In genomic region chr3:127629462-127630403, GRCh38 we compare ENCODE assay signal across 9 cellular contexts. TPM values are rescaled to one million over a fixed set of nuclear protein-coding genes. Genes with fewer than 3 reads are reported as not detected.
DNase-seq lines count a peak whose midpoint lies in the region; ATAC-seq, FAIRE-seq and TF ChIP-seq lines count a peak whose summit lies in the region.
"Had no signal": no experiment of that assay in that cellular context is flagged by ENCODE, and none has a peak within 500 bp of the region (broad histone marks: within the 10 kb centered on the region; RNA-seq: fewer than 3 reads in every experiment).

No MANE protein-coding gene starts in this region.

- dilution Hi-C loops in endothelial cell of umbilical vein (cut with MboI; ENCODE audit: extremely low pct_ligation_motif_present, low sequenced_read_pairs): no loop called here

- H3K79me1 ChIP-seq in neuronal stem cell (ENCODE audit: low read depth, low read length): peaks cover 5% of the 10 kb centered on the region

- no peaks in the 10 kb centered on the region for H3K9me1 ChIP-seq in endothelial cell of umbilical vein (replicated peaks; ENCODE audit: control insufficient read depth, extremely low read depth, insufficient read depth, low read length)

- H3K36me3 ChIP-seq in endothelial cell of umbilical vein (ENCODE audit: control insufficient read depth in 2 of 2, extremely low read depth in 1 of 2, insufficient read depth in 2 of 2, low read length in 2 of 2) (no peaks in the 10 kb centered on the region), neuronal stem cell (replicated peaks in 1 of 2; ENCODE audit: control insufficient read depth in 2 of 2, insufficient read depth in 2 of 2, low read length in 2 of 2) (no peaks in the 10 kb centered on the region), uterus (no peaks in the 10 kb centered on the region)

- H3K9ac ChIP-seq in endothelial cell of umbilical vein (replicated peaks; ENCODE audit: extremely low read depth, insufficient read depth, low read length): peak overlapping the region; percentile 7
- H3K9ac ChIP-seq in neuronal stem cell (ENCODE audit: low read depth, low read length, poor library complexity): peak overlapping the region; percentile 93
- H3K9ac ChIP-seq: KMS-11 had no signal

- no peaks in the 10 kb centered on the region for H3K79me2 ChIP-seq in endothelial cell of umbilical vein (ENCODE audit: control insufficient read depth, insufficient read depth, low read length)

- intact Hi-C loops in endothelial cell of umbilical vein (cut with micrococcal nuclease) (no loop called here), uterus (cut with DNase I; ENCODE audit: low total_unique reads) (no loop called here)

- no peak for TF ChIP-seq RAD21 in Ishikawa (IDR thresholded peaks at IDR 0.05; ENCODE audit: low read depth)

- H3K4me3 ChIP-seq in endothelial cell of umbilical vein (replicated peaks in 1 of 3; ENCODE audit: insufficient read depth in 1 of 3, low read depth in 1 of 3, low read length in 3 of 3) (peak overlapping the region in 2 of 3 experiments; percentile 13 to 38), neuronal stem cell (ENCODE audit: low read length in 2 of 2) (peak overlapping the region; percentile 60 to 81), uterus (peak overlapping the region; percentile 22 to 47)

- H3K9me3 ChIP-seq in endothelial cell of umbilical vein (replicated peaks; ENCODE audit: control insufficient read depth, insufficient read depth, low read length) (no peaks in the 10 kb centered on the region), neuronal stem cell (replicated peaks in 1 of 2; ENCODE audit: control insufficient read depth in 2 of 2, insufficient read depth in 1 of 2, low read depth in 1 of 2, low read length in 2 of 2) (peaks cover 3 to 4% of the 10 kb centered on the region in 2 donors), uterus (no peaks in the 10 kb centered on the region)

- FAIRE-seq in endothelial cell of umbilical vein (lab: Jason Lieb, UNC): no peak

- CTCF ChIA-PET in endothelial cell of umbilical vein (lab: Charles Lee): interaction anchor here (1.0 kb wide), 1 partner anchor 54 kb away, joined by 6 read pairs; no protein-coding TSS in a partner anchor

- BruUV-seq in endothelial cell of umbilical vein (replicated peaks; lab: Mats Ljungman, UMichigan): no TSS peak

- no peak for TF ChIP-seq POLR2A in endothelial cell of umbilical vein (IDR thresholded peaks at IDR 0.05; ENCODE audit: low read depth, low read length)
- no peak for TF ChIP-seq POLR2A in uterus (IDR thresholded peaks at IDR 0.05)

- no peak for TF ChIP-seq EP300 in Ishikawa (IDR thresholded peaks at IDR 0.05; ENCODE audit: borderline replicate concordance)

- H3K23ac ChIP-seq in neuronal stem cell (ENCODE audit: low read depth, low read length, poor library complexity): peak overlapping the region; percentile 83

- peak overlapping the region; percentile 78 for H2BK15ac ChIP-seq in neuronal stem cell (ENCODE audit: low read length)

- peaks cover 6% of the 10 kb centered on the region for H3K4me1 ChIP-seq in endothelial cell of umbilical vein (ENCODE audit: control insufficient read depth, extremely low read depth, insufficient read depth, low read length)
- peaks cover 11 to 15% of the 10 kb centered on the region in 2 donors for H3K4me1 ChIP-seq in neuronal stem cell (ENCODE audit: control insufficient read depth in 2 of 2, insufficient read depth in 1 of 2, low read depth in 1 of 2, low read length in 2 of 2)
- H3K4me1 ChIP-seq in uterus: peaks cover 0 to 8% of the 10 kb centered on the region in 2 donors

- H3K27me3 ChIP-seq in endothelial cell of umbilical vein (ENCODE audit: control insufficient read depth in 2 of 2, insufficient read depth in 2 of 2, low read length in 2 of 2) (peaks cover 32 to 35% of the 10 kb centered on the region in 2 experiments), neuronal stem cell (ENCODE audit: control insufficient read depth in 3 of 3, insufficient read depth in 3 of 3, low read depth in 1 of 3, low read length in 3 of 3) (peaks cover 2 to 20% (median 19%) of the 10 kb centered on the region in 3 experiments), uterus (peaks cover 0 to 4% of the 10 kb centered on the region in 2 donors)

- H2BK12ac ChIP-seq in neuronal stem cell (ENCODE audit: low read length): peak overlapping the region; percentile 60

- H4K8ac ChIP-seq in neuronal stem cell (ENCODE audit: low read depth, low read length): peak overlapping the region; percentile 54

- no CpG with 5 or more reads among the region's 65 CpGs for WGBS in neuronal stem cell (ENCODE audit: extremely low coverage in 2 of 2, insufficient read length in 2 of 2, insufficient replicate concordance in 1 of 2), 2 donors

- H3K4me2 ChIP-seq in endothelial cell of umbilical vein (ENCODE audit: insufficient read depth, low read length) (peak overlapping the region; percentile 24), neuronal stem cell (ENCODE audit: insufficient read depth, low read length, poor library complexity, severe bottlenecking) (peak overlapping the region; percentile 82)
- H3K4me2 ChIP-seq: KMS-11 had no signal

- no peaks in the 10 kb centered on the region for H4K20me1 ChIP-seq in endothelial cell of umbilical vein (replicated peaks; ENCODE audit: control insufficient read depth, extremely low read depth, insufficient read depth, low read length)

- H3K27ac ChIP-seq in endothelial cell of umbilical vein (ENCODE audit: insufficient read depth, low read depth, low read length): no peak overlapping the region
- no peak overlapping the region for H3K27ac ChIP-seq in neuronal stem cell (replicated peaks; ENCODE audit: low read length)
- no peak overlapping the region for H3K27ac ChIP-seq in uterus
- H3K27ac ChIP-seq: KMS-11 had no signal

- peak overlapping the region; percentile 98 for H3K14ac ChIP-seq in neuronal stem cell (ENCODE audit: low read length)

- ATAC-seq in HG03175 (IDR thresholded peaks at IDR 0.05; ENCODE audit: unreplicated experiment): no peak

- H2BK120ac ChIP-seq in neuronal stem cell (ENCODE audit: low read depth, low read length): peak overlapping the region; percentile 49

- peak overlapping the region; percentile 97 for H2AK5ac ChIP-seq in neuronal stem cell (ENCODE audit: low read depth, low read length)

- POLR2A ChIA-PET in endothelial cell of umbilical vein (lab: Charles Lee): no interaction called here

- peak overlapping the region; percentile 43 for H2AFZ ChIP-seq in endothelial cell of umbilical vein (ENCODE audit: low read depth, low read length)
- peak overlapping the region; percentile 90 for H2AFZ ChIP-seq in neuronal stem cell (ENCODE audit: low read length)

- peak; percentile 19 for DNase-seq in DMS153 treated with DMSO at 0.1 percent for 48 hours (lab: John Stamatoyannopoulos, UW; ENCODE audit: unreplicated experiment)
- DNase-seq in activated CD4-positive, alpha-beta T cell treated with anti-CD3 and anti-CD28 coated beads, Interleukin-2, amount 50 U/mL, for 4 hours: peak; percentile 62 to 71
- no peak for DNase-seq in endothelial cell of umbilical vein (ENCODE audit: low read depth, low spot score)
- no peak for DNase-seq in neuronal stem cell (ENCODE audit: low spot score)
- no peak for DNase-seq in uterus
- no peak for DNase-seq in NCI-H226

- peak overlapping the region; percentile 39 for H4K91ac ChIP-seq in neuronal stem cell (ENCODE audit: low read depth, low read length, poor library complexity)

- peak overlapping the region; percentile 96 for H3K18ac ChIP-seq in neuronal stem cell (ENCODE audit: low read length)

- H2BK5ac ChIP-seq in neuronal stem cell (ENCODE audit: low read length): no peak overlapping the region

- TF ChIP-seq CTCF in endothelial cell of umbilical vein (IDR thresholded peaks at IDR 0.05; ENCODE audit: extremely low read depth in 1 of 2, insufficient read depth in 1 of 2, low read depth in 1 of 2, low read length in 2 of 2) (no peak), uterus (IDR thresholded peaks at IDR 0.05) (no peak)

- peak overlapping the region; percentile 1 for H3K4ac ChIP-seq in neuronal stem cell (ENCODE audit: low read length)

RNA-seq across cellular contexts. Expression of gene PODXL2, which starts 0.7 kb away (rescaled TPM):
- total RNA-seq in endothelial cell of umbilical vein (5.3 and 6.5 TPM in 2 replicates), uterus (10 to 100 TPM in 1 of 4 donors, 1 to 10 TPM in 1, not detected in 2; 1.5 to 13.5 TPM)
- polyA plus RNA-seq in endothelial cell of umbilical vein: 5.5 and 8.1 TPM in 2 replicates
- polyA plus RNA-seq in endothelial cell of umbilical vein (2011; cell fraction: cytosol; rRNA removed): 4.2 and 5.6 TPM in 2 replicates
- polyA plus RNA-seq in endothelial cell of umbilical vein (2011; cell fraction: nucleus; rRNA removed): 3.3 and 3.7 TPM in 2 replicates
- polyA plus RNA-seq in endothelial cell of umbilical vein (2012): 4.0 and 5.8 TPM in 2 replicates
- polyA minus RNA-seq in endothelial cell of umbilical vein: 2.1 and 3.8 TPM in 2 replicates
- polyA minus RNA-seq in endothelial cell of umbilical vein (2011; cell fraction: cytosol; rRNA and poly(A)+ RNA removed): 23.0 TPM
- 0.82 and 1.4 TPM in 2 replicates for polyA minus RNA-seq in endothelial cell of umbilical vein (2011; cell fraction: nucleus; rRNA and poly(A)+ RNA removed)
- polyA plus RNA-seq in neuronal stem cell (2013, experiment 1 of 2): 26.3 TPM
- polyA plus RNA-seq in neuronal stem cell (2013, experiment 2 of 2): 24.4 TPM

RNA-seq across cellular contexts. Expression of gene MCM2, which starts 31.5 kb away (rescaled TPM):
- total RNA-seq in endothelial cell of umbilical vein (64.6 and 71.2 TPM in 2 replicates), uterus (10 to 100 TPM in 2 of 4 donors, 1 to 10 TPM in 2; 5.9 to 80.3 (median 15.7) TPM)
- polyA plus RNA-seq in endothelial cell of umbilical vein: 48.4 and 53.7 TPM in 2 replicates
- 44.8 and 49.6 TPM in 2 replicates for polyA plus RNA-seq in endothelial cell of umbilical vein (2011; cell fraction: cytosol; rRNA removed)
- polyA plus RNA-seq in endothelial cell of umbilical vein (2011; cell fraction: nucleus; rRNA removed): 58.4 and 64.1 TPM in 2 replicates
- 16.7 and 28.0 TPM in 2 replicates for polyA plus RNA-seq in endothelial cell of umbilical vein (2012)
- polyA minus RNA-seq in endothelial cell of umbilical vein: 73.7 and 81.5 TPM in 2 replicates
- polyA minus RNA-seq in endothelial cell of umbilical vein (2011; cell fraction: cytosol; rRNA and poly(A)+ RNA removed): 221 TPM
- polyA minus RNA-seq in endothelial cell of umbilical vein (2011; cell fraction: nucleus; rRNA and poly(A)+ RNA removed): 27.1 and 29.2 TPM in 2 replicates
- polyA plus RNA-seq in neuronal stem cell (2013, experiment 1 of 2): 68.7 TPM
- 67.7 TPM for polyA plus RNA-seq in neuronal stem cell (2013, experiment 2 of 2)

RNA-seq across cellular contexts. Expression of gene TPRA1, which starts 39.2 kb away (rescaled TPM):
- total RNA-seq in endothelial cell of umbilical vein (34.3 and 34.6 TPM in 2 replicates), uterus (10 to 100 TPM; 22.4 to 72.5 (median 37.7) TPM)
- polyA plus RNA-seq in endothelial cell of umbilical vein: 58.0 and 65.4 TPM in 2 replicates
- polyA plus RNA-seq in endothelial cell of umbilical vein (2011; cell fraction: cytosol; rRNA removed): 34.5 and 37.5 TPM in 2 replicates
- 42.5 and 45.5 TPM in 2 replicates for polyA plus RNA-seq in endothelial cell of umbilical vein (2011; cell fraction: nucleus; rRNA removed)
- 19.9 and 26.8 TPM in 2 replicates for polyA plus RNA-seq in endothelial cell of umbilical vein (2012)
- polyA minus RNA-seq in endothelial cell of umbilical vein: 30.8 and 38.6 TPM in 2 replicates
- polyA minus RNA-seq in endothelial cell of umbilical vein (2011; cell fraction: cytosol; rRNA and poly(A)+ RNA removed): 43.3 TPM
- polyA minus RNA-seq in endothelial cell of umbilical vein (2011; cell fraction: nucleus; rRNA and poly(A)+ RNA removed): 13.7 and 15.6 TPM in 2 replicates
- polyA plus RNA-seq in neuronal stem cell (2013, experiment 1 of 2): 17.1 TPM
- 16.1 TPM for polyA plus RNA-seq in neuronal stem cell (2013, experiment 2 of 2)

RNA-seq across cellular contexts. Expression of gene ABTB1, which starts 43.0 kb away (rescaled TPM):
- total RNA-seq in endothelial cell of umbilical vein (14.0 and 15.2 TPM in 2 replicates), uterus (10 to 100 TPM; 14.4 to 42.8 (median 28.8) TPM)
- 24.4 and 25.1 TPM in 2 replicates for polyA plus RNA-seq in endothelial cell of umbilical vein
- 11.2 and 14.4 TPM in 2 replicates for polyA plus RNA-seq in endothelial cell of umbilical vein (2011; cell fraction: cytosol; rRNA removed)
- polyA plus RNA-seq in endothelial cell of umbilical vein (2011; cell fraction: nucleus; rRNA removed): 79.4 and 95.5 TPM in 2 replicates
- polyA plus RNA-seq in endothelial cell of umbilical vein (2012): 8.3 and 9.9 TPM in 2 replicates
- polyA minus RNA-seq in endothelial cell of umbilical vein: 8.4 and 11.9 TPM in 2 replicates
- 23.7 TPM for polyA minus RNA-seq in endothelial cell of umbilical vein (2011; cell fraction: cytosol; rRNA and poly(A)+ RNA removed)
- polyA minus RNA-seq in endothelial cell of umbilical vein (2011; cell fraction: nucleus; rRNA and poly(A)+ RNA removed): 14.9 and 19.1 TPM in 2 replicates
- polyA plus RNA-seq in neuronal stem cell (2013, experiment 1 of 2): 5.8 TPM
- 6.1 TPM for polyA plus RNA-seq in neuronal stem cell (2013, experiment 2 of 2)

Comparison
In these comparisons a context has a peak if more than half of its experiments do, and no peak if none do; other contexts are left out.
1. DNase-seq: peak in DMS153 treated with DMSO at 0.1 percent for 48 hours (single experiment) and activated CD4-positive, alpha-beta T cell treated with anti-CD3 and anti-CD28 coated beads, Interleukin-2, amount 50 U/mL, for 4 hours (2 of 2); none in endothelial cell of umbilical vein (single experiment), neuronal stem cell (single experiment), uterus (0 of 2) and NCI-H226 (single experiment).
2. Peak in every context shown above with its lines, with median percentiles within 50 percentile points of each other: H3K4me3 ChIP-seq.